In the genomic region with DNA sequence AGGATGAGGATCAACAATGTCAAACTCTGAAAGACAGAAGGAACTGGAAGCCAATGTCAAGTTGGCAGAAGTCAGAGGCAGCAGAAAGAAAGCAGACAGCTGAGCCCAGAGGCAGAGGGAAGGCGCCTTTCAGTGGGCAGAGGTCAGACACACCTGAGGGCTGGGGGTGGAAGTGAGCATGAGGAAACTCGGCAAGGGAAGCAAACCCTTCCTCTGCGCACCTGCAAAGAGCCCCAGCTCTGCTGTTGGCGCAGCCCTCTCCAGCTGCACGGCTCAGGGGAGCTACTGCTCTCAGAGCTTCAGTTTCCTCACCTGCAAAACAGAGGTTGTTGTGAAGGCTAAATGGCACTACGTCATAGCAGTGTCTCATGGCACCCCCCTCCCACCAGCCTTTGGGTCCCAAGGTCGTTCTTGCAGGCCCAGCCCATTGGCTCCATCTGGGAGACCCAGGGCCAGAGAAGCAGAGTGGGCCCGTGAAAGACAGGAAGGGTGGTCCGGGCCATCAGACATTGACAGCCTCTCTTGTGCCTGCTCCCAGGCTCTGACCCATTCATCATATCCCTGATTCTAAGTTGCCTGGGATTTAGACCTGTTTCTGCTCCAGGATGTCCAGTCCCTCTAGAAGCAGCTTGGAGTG, we compare ENCODE assay signal across 29 cellular contexts. TPM values are rescaled to one million over a fixed set of nuclear protein-coding genes. Genes with fewer than 3 reads are reported as not detected.
"Had no signal": no experiment of that assay in that cellular context is flagged by ENCODE, and none has a peak within 500 bp of the region (broad histone marks: within the 10 kb centered on the region; RNA-seq: fewer than 3 reads in every experiment).

No MANE protein-coding gene starts in this region.

- FAIRE-seq: RCC 7860, TTC549 had no signal

- H3K9me3 ChIP-seq: SJCRH30 had no signal

- H3K36me3 ChIP-seq: brain microvascular endothelial cell, SJCRH30 had no signal

- DNase-seq: activated CD4-positive, alpha-beta T cell treated with anti-CD3 and anti-CD28 coated beads, Interleukin-2, amount 10 ng/mL, durations not matched to agents 24 days and 14 days; activated CD4-positive, alpha-beta T cell treated with anti-CD3 and anti-CD28 coated beads, Interleukin-2, amount 50 U/mL, for 4 hours; activated CD8-positive, alpha-beta T cell treated with anti-CD3 and anti-CD28 coated beads for 36 hours; activated effector memory CD4-positive, alpha-beta T cell treated with anti-CD3 and anti-CD28 coated beads, Interleukin-2, amount 50 U/mL, for 16 hours; activated naive CD4-positive, alpha-beta T cell; activated naive CD4-positive, alpha-beta T cell treated with anti-CD3 and anti-CD28 coated beads, Interleukin-2, amount 50 U/mL, for 16 hours; activated naive CD8-positive, alpha-beta T cell treated with anti-CD3 and anti-CD28 coated beads for 36 hours; activated T-cell treated with anti-CD3 and anti-CD28 coated beads, Interleukin-2, amount 50 U/mL, for 1 hour; activated T-cell treated with anti-CD3 and anti-CD28 coated beads, Interleukin-2, amount 50 U/mL, for 72 hours; amniotic stem cell; aorta; brain microvascular endothelial cell; central memory CD4-positive, alpha-beta T cell; NCI-H1092 treated with DMSO at 0.1 percent for 48 hours; NCI-H1417 treated with DMSO at 0.1 percent for 48 hours; NCI-H187 treated with DMSO at 0.1 percent for 48 hours; NCI-H2081; NCI-H345; NCI-H524 treated with DMSO at 0.1 percent for 48 hours; NK-92 treated with Interleukin-12 subunit alpha and Interleukin-12 subunit beta, amount 100 ng/mL, for 24 hours; PC-9; SHP77; SJCRH30 had no signal

- H3K9ac ChIP-seq: KMS-11 had no signal

- H3K4me1 ChIP-seq: SJCRH30 had no signal

- H3K4me2 ChIP-seq: KMS-11, PC-9 had no signal

- H3K4me3 ChIP-seq: PC-9, SJCRH30, SK-N-MC had no signal

- H2AFZ ChIP-seq: PC-9 had no signal

- H3K27me3 ChIP-seq: brain microvascular endothelial cell had no signal

- ATAC-seq: activated CD8-positive, alpha-beta T cell treated with anti-CD3 and anti-CD28 coated beads for 36 hours; activated T-cell treated with anti-CD3 and anti-CD28 coated beads, Interleukin-2, amount 50 U/mL, for 72 hours; activated T-helper 17 cell treated with anti-CD3 and anti-CD28 coated beads, Interleukin-2, amount 50 U/mL, for 72 hours had no signal

- H3K27ac ChIP-seq: brain microvascular endothelial cell, KMS-11, PC-9, SJCRH30, SK-N-MC had no signal

RNA-seq across cellular contexts. Expression of gene SLC6A11, which starts 53.3 kb away (rescaled TPM):
- total RNA-seq: activated CD4-positive, alpha-beta T cell treated with anti-CD3 and anti-CD28 coated beads, Interleukin-2, amount 10 ng/mL, durations not matched to agents 24 days and 14 days; activated CD8-positive, alpha-beta T cell treated with anti-CD3 and anti-CD28 coated beads for 36 hours; activated naive CD8-positive, alpha-beta T cell treated with anti-CD3 and anti-CD28 coated beads for 36 hours; activated T-cell treated with anti-CD3 and anti-CD28 coated beads, Interleukin-2, amount 50 U/mL, for 72 hours; activated T-helper 17 cell treated with anti-CD3 and anti-CD28 coated beads, Interleukin-2, amount 50 U/mL, for 72 hours; aorta; LHCN-M2; PC-9; SJCRH30 had no signal
- polyA plus RNA-seq: aorta had no signal
